In genomic region chr14:65195042-65195719, GRCh38 we compare ENCODE assay signal across 13 cellular contexts.
DNase-seq lines count a peak whose midpoint lies in the region; ATAC-seq, FAIRE-seq and TF ChIP-seq lines count a peak whose summit lies in the region.
"Had no signal": no experiment of that assay in that cellular context is flagged by ENCODE, and none has a peak within 500 bp of the region (broad histone marks: within the 10 kb centered on the region; RNA-seq: fewer than 3 reads in every experiment).

No MANE protein-coding gene starts in this region.

- POLR2A ChIA-PET in A673 (lab: Charles Lee; ENCODE audit: low non-redundant PET), result no interaction called here

- ATAC-seq in GM19035 (IDR thresholded peaks at IDR 0.05; ENCODE audit: unreplicated experiment) (peak; percentile 93), GM21825 (IDR thresholded peaks at IDR 0.05; ENCODE audit: unreplicated experiment) (peak; percentile 83), HG03342 (IDR thresholded peaks at IDR 0.05; ENCODE audit: unreplicated experiment) (peak; percentile 92)

- FAIRE-seq in kidney (lab: Jason Lieb, UNC), result no peak
- FAIRE-seq: keratinocyte had no signal

- H3K4me1 ChIP-seq in A673 (ENCODE audit: insufficient read depth, low read length, poor library complexity, severe bottlenecking) (no peaks in the 10 kb centered on the region), kidney (ENCODE audit: control insufficient read depth in 1 of 2, insufficient read depth in 1 of 2, low read depth in 1 of 2, low read length in 2 of 2) (no peaks in the 10 kb centered on the region)
- H3K4me1 ChIP-seq: stomach had no signal

- H3K27me3 ChIP-seq in GM06990 (replicated peaks; ENCODE audit: control insufficient read depth, insufficient read depth, low read length) (no peaks in the 10 kb centered on the region), A673 (replicated peaks; ENCODE audit: insufficient read depth, low read depth, low read length, poor library complexity) (no peaks in the 10 kb centered on the region)
- H3K27me3 ChIP-seq: stomach had no signal

- CTCF ChIA-PET in A673 (lab: Charles Lee), result no interaction called here

- peak overlapping the region; percentile 8; the same call in 1 of the 2 replicates for H3K4me3 ChIP-seq in GM06990 (replicated peaks; ENCODE audit: low read depth, low read length)
- H3K4me3 ChIP-seq in A673 (ENCODE audit: low read depth, low read length, poor library complexity, severe bottlenecking), result no peak overlapping the region
- H3K4me3 ChIP-seq in kidney (ENCODE audit: low read length in 2 of 2), result no peak overlapping the region
- H3K4me3 ChIP-seq: stomach had no signal

- H3K36me3 ChIP-seq in GM06990 (ENCODE audit: control insufficient read depth, insufficient read depth, low read length) (no peaks in the 10 kb centered on the region), A673 (ENCODE audit: insufficient read depth, low read length, poor library complexity, severe bottlenecking) (no peaks in the 10 kb centered on the region), kidney (ENCODE audit: control insufficient read depth in 1 of 2, insufficient read depth in 2 of 2, low read length in 2 of 2) (no peaks in the 10 kb centered on the region)
- H3K36me3 ChIP-seq: stomach had no signal

- H3K27ac ChIP-seq in A673 (ENCODE audit: low read depth, low read length, poor library complexity, severe bottlenecking) (no peak overlapping the region), kidney (ENCODE audit: low read depth in 2 of 2, low read length in 2 of 2) (no peak overlapping the region)
- H3K27ac ChIP-seq: stomach had no signal

- H3K9me3 ChIP-seq in A673 (ENCODE audit: low read depth, low read length, poor library complexity, severe bottlenecking) (no peaks in the 10 kb centered on the region), kidney (ENCODE audit: control insufficient read depth in 1 of 2, low read length in 2 of 2) (no peaks in the 10 kb centered on the region)
- H3K9me3 ChIP-seq: stomach had no signal

- intact Hi-C loops in A673 (cut with micrococcal nuclease; ENCODE audit: unreplicated experiment), result no loop called here
- intact Hi-C loops in kidney (cut with DNase I), result no loop called here

- no peak overlapping the region for H3K9ac ChIP-seq in kidney (ENCODE audit: low read length in 2 of 2)

- BruUV-seq in A673 (replicated peaks; lab: Mats Ljungman, UMichigan), result no TSS peak

- TF ChIP-seq CTCF in GM06990 (IDR thresholded peaks at IDR 0.05; ENCODE audit: insufficient read depth, low read length, poor library complexity, severe bottlenecking), result no peak
- no peak for TF ChIP-seq CTCF in A673 (conservative IDR thresholded peaks at IDR 0.05; ENCODE audit: low read depth, low read length)
- no peak for TF ChIP-seq CTCF in kidney (IDR thresholded peaks at IDR 0.05; ENCODE audit: borderline replicate concordance, extremely low read depth, insufficient read depth)

- DNase-seq in GM06990 (ENCODE audit: extremely low read depth, insufficient read length), result peak; percentile 73
- no peak for DNase-seq in CD1c-positive myeloid dendritic cell (ENCODE audit: extremely low spot score)
- DNase-seq in A673 (ENCODE audit: low spot score), result no peak
- no peak for DNase-seq in GOT3 (lab: John Stamatoyannopoulos, UW)
- no peak for DNase-seq in kidney
- DNase-seq: activated CD4-positive, CD25-positive, alpha-beta regulatory T cell; activated gamma-delta T cell; NCI-H187; stomach had no signal
